18 cellular contexts compared by ENCODE assay signal in the genomic region with DNA sequence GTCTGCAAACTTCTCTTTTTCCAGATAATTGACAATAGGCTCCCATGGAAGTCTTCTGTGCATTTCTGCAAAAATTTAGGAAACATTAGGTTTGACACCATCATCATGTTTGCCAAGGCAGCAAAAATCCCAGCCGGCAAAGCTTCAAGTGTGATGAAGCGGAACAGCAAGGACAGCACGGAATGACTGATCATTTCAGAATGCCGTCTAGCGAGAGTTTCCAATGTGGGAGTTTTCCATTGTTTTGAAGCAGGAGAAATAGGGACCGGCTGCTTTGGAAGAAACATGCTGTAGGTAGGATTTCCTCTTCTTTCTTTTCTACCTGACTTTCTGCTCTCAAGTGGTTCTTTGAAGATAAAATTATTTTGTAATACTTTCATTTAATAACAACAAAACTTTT. TPM values are rescaled to one million over a fixed set of nuclear protein-coding genes. Genes with fewer than 3 reads are reported as not detected.
"Had no signal": no experiment of that assay in that cellular context is flagged by ENCODE, and none has a peak within 500 bp of the region (broad histone marks: within the 10 kb centered on the region; RNA-seq: fewer than 3 reads in every experiment).

No MANE protein-coding gene starts in this region.

- ATAC-seq: activated CD4-positive, alpha-beta T cell treated with anti-CD3 and anti-CD28 coated beads for 36 hours; activated T-cell treated with anti-CD3 and anti-CD28 coated beads, Interleukin-2, amount 50 U/mL, for 4 hours; foreskin keratinocyte; left colon; natural killer cell; right cardiac atrium; stimulated activated naive CD8-positive, alpha-beta T cell treated with anti-CD3 and anti-CD28 coated beads, Interleukin-15, Interleukin-2, amounts not matched to agents 100 U/mL and 50 U/mL, for 24 hours had no signal

- H3K36me3 Mint-ChIP-seq: activated naive CD4-positive, alpha-beta T cell treated with anti-CD3 and anti-CD28 coated beads, Interleukin-2, amount 50 U/mL, for 24 hours; natural killer cell; type B pancreatic cell had no signal

- H3K4me3 Mint-ChIP-seq: activated CD4-positive, alpha-beta memory T cell treated with anti-CD3 and anti-CD28 coated beads, Interleukin-2, amount 10 ng/mL, durations not matched to agents 7 days and 5 days; activated CD4-positive, alpha-beta T cell treated with anti-CD3 and anti-CD28 coated beads for 36 hours; activated naive CD4-positive, alpha-beta T cell treated with anti-CD3 and anti-CD28 coated beads, Interleukin-2, amount 50 U/mL, for 24 hours; activated T-cell treated with anti-CD3 and anti-CD28 coated beads, Interleukin-2, amount 50 U/mL, for 4 hours; natural killer cell; T-helper 1 cell treated with Interleukin-12 subunit alpha and Interleukin-12 subunit beta and Interleukin-4 antibody, amounts not matched to agents 30 μg/mL and 1 μg/mL, for 36 hours; type B pancreatic cell had no signal

- H3K9me3 ChIP-seq: adrenal gland, suprapubic skin had no signal

- H3K4me1 Mint-ChIP-seq: activated CD4-positive, alpha-beta memory T cell treated with anti-CD3 and anti-CD28 coated beads, Interleukin-2, amount 10 ng/mL, durations not matched to agents 7 days and 5 days; activated CD4-positive, alpha-beta T cell treated with anti-CD3 and anti-CD28 coated beads for 36 hours; activated naive CD4-positive, alpha-beta T cell treated with anti-CD3 and anti-CD28 coated beads, Interleukin-2, amount 50 U/mL, for 24 hours; natural killer cell had no signal

- H3K36me3 ChIP-seq: adrenal gland, suprapubic skin had no signal

- H3K4me3 ChIP-seq: adrenal gland, suprapubic skin had no signal

- H3K27ac Mint-ChIP-seq: activated CD4-positive, alpha-beta memory T cell treated with anti-CD3 and anti-CD28 coated beads, Interleukin-2, amount 10 ng/mL, durations not matched to agents 7 days and 5 days; activated CD4-positive, alpha-beta T cell treated with anti-CD3 and anti-CD28 coated beads for 36 hours; activated naive CD4-positive, alpha-beta T cell treated with anti-CD3 and anti-CD28 coated beads, Interleukin-2, amount 50 U/mL, for 24 hours; natural killer cell; T-helper 1 cell treated with Interleukin-12 subunit alpha and Interleukin-12 subunit beta and Interleukin-4 antibody, amounts not matched to agents 30 μg/mL and 1 μg/mL, for 36 hours; type B pancreatic cell had no signal

- H3K27me3 ChIP-seq: foreskin keratinocyte had no signal

- H3K9me3 Mint-ChIP-seq: activated CD4-positive, alpha-beta memory T cell treated with anti-CD3 and anti-CD28 coated beads, Interleukin-2, amount 10 ng/mL, durations not matched to agents 7 days and 5 days; activated naive CD4-positive, alpha-beta T cell treated with anti-CD3 and anti-CD28 coated beads, Interleukin-2, amount 50 U/mL, for 24 hours; activated T-cell treated with anti-CD3 and anti-CD28 coated beads, Interleukin-2, amount 50 U/mL, for 4 hours; natural killer cell; T-helper 1 cell treated with Interleukin-12 subunit alpha and Interleukin-12 subunit beta and Interleukin-4 antibody, amounts not matched to agents 30 μg/mL and 1 μg/mL, for 36 hours; type B pancreatic cell had no signal

- FAIRE-seq: colon, small intestine had no signal

- DNase-seq: activated CD4-positive, alpha-beta memory T cell treated with anti-CD3 and anti-CD28 coated beads, Interleukin-2, amount 10 ng/mL, durations not matched to agents 7 days and 5 days; activated CD4-positive, alpha-beta T cell treated with anti-CD3 and anti-CD28 coated beads for 36 hours; activated effector memory CD4-positive, alpha-beta T cell treated with anti-CD3 and anti-CD28 coated beads, Interleukin-2, amount 50 U/mL, for 16 hours; activated T-cell treated with anti-CD3 and anti-CD28 coated beads, Interleukin-2, amount 50 U/mL, for 4 hours; foreskin keratinocyte; left colon; mammary epithelial cell; natural killer cell; nucleus accumbens; right cardiac atrium; small intestine; stimulated activated naive CD8-positive, alpha-beta T cell treated with anti-CD3 and anti-CD28 coated beads, Interleukin-15, Interleukin-2, amounts not matched to agents 100 U/mL and 50 U/mL, for 24 hours had no signal

RNA-seq across cellular contexts. Expression of gene RGS6, which starts 24.1 kb away (rescaled TPM):
- total RNA-seq: foreskin keratinocyte, mammary epithelial cell had no signal
